In the genomic region with DNA sequence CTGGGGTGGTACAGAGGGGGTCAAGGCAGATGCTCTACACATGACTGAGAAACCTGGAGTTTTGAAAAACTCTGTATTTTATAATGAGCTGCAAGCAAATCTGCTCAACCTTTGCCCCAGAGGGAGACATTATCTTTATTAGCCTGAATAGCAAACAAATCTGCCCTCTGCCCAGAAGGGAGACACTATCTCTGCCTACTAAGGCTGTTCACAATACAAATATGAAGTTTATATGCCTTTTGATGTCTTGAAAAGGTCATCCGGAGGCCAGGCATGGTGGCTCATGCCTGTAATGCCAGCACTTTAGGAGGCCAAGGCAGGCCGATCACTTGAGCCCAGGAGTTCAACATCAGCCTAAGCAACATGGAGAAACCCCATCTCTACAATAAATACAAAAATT, we compare ENCODE assay signal across 24 cellular contexts. TPM values are rescaled to one million over a fixed set of nuclear protein-coding genes. Genes with fewer than 3 reads are reported as not detected.
"Had no signal": no experiment of that assay in that cellular context is flagged by ENCODE, and none has a peak within 500 bp of the region (broad histone marks: within the 10 kb centered on the region; RNA-seq: fewer than 3 reads in every experiment).

No MANE protein-coding gene starts in this region.

- H3K4me3 Mint-ChIP-seq: activated CD4-positive, alpha-beta memory T cell treated with anti-CD3 and anti-CD28 coated beads for 36 hours; activated CD4-positive, alpha-beta T cell treated with anti-CD3 and anti-CD28 coated beads, Interleukin-2, amount 10 ng/mL, durations not matched to agents 7 days and 5 days; activated naive CD8-positive, alpha-beta T cell treated with anti-CD3 and anti-CD28 coated beads, Interleukin-2, amount 10 ng/mL, durations not matched to agents 7 days and 5 days; activated T-cell treated with anti-CD3 and anti-CD28 coated beads, Interleukin-2, amount 50 U/mL, for 72 hours; T-helper 1 cell treated with Interleukin-12 subunit alpha and Interleukin-12 subunit beta and Interleukin-4 antibody, amounts not matched to agents 30 μg/mL and 1 μg/mL, for 36 hours had no signal

- DNase-seq: activated CD4-positive, alpha-beta memory T cell treated with anti-CD3 and anti-CD28 coated beads for 36 hours; activated CD4-positive, alpha-beta T cell treated with anti-CD3 and anti-CD28 coated beads, Interleukin-2, amount 10 ng/mL, durations not matched to agents 7 days and 5 days; activated CD4-positive, CD25-positive, alpha-beta regulatory T cell; activated gamma-delta T cell treated with Interleukin-2 at 50 U/mL for 16 hours; activated naive CD4-positive, alpha-beta T cell treated with anti-CD3 and anti-CD28 coated beads, Interleukin-2, amount 50 U/mL, for 16 hours; activated naive CD8-positive, alpha-beta T cell treated with anti-CD3 and anti-CD28 coated beads, Interleukin-2, amount 10 ng/mL, durations not matched to agents 7 days and 5 days; activated T-cell treated with anti-CD3 and anti-CD28 coated beads, Interleukin-2, amount 50 U/mL, for 72 hours; adrenal gland; anterior cingulate cortex; caudate nucleus; Karpas-422; NCI-H1092 treated with DMSO at 0.1 percent for 48 hours; NCI-H1417 treated with DMSO at 0.1 percent for 48 hours; NCI-H1694 treated with DMSO at 0.1 percent for 48 hours; NCI-H2029 treated with DMSO at 0.1 percent for 48 hours; NCI-H510A treated with DMSO at 0.1 percent for 48 hours; Right ventricle myocardium superior had no signal

- H3K4me1 ChIP-seq: breast epithelium had no signal

- H3K36me3 ChIP-seq: adrenal gland, breast epithelium, Peyer's patch had no signal

- H3K27ac Mint-ChIP-seq: activated CD4-positive, alpha-beta memory T cell treated with anti-CD3 and anti-CD28 coated beads for 36 hours; activated CD4-positive, alpha-beta T cell treated with anti-CD3 and anti-CD28 coated beads, Interleukin-2, amount 10 ng/mL, durations not matched to agents 7 days and 5 days; activated naive CD8-positive, alpha-beta T cell treated with anti-CD3 and anti-CD28 coated beads, Interleukin-2, amount 10 ng/mL, durations not matched to agents 7 days and 5 days; activated T-cell treated with anti-CD3 and anti-CD28 coated beads, Interleukin-2, amount 50 U/mL, for 72 hours; activated T-helper 2 cell treated with anti-CD3 and anti-CD28 coated beads, Interferon-gamma antibody, Interleukin-2, Interleukin-4, amounts not matched to agents 10 μg/mL and 5 μg/mL and 100 μg/mL, durations not matched to agents 14 hours and 24 hours and 36 hours; T-helper 1 cell treated with Interleukin-12 subunit alpha and Interleukin-12 subunit beta and Interleukin-4 antibody, amounts not matched to agents 30 μg/mL and 1 μg/mL, for 36 hours had no signal

- ATAC-seq: activated T-cell treated with anti-CD3 and anti-CD28 coated beads, Interleukin-2, amount 50 U/mL, for 72 hours; K562 had no signal

- H3K36me3 Mint-ChIP-seq: activated CD4-positive, alpha-beta memory T cell treated with anti-CD3 and anti-CD28 coated beads for 36 hours had no signal

- H3K27me3 ChIP-seq: adrenal gland, Peyer's patch had no signal

- H3K27ac ChIP-seq: adrenal gland, breast epithelium, RWPE1 had no signal

- H3K4me3 ChIP-seq: adrenal gland, breast epithelium, K562 had no signal

- H3K9me3 ChIP-seq: adrenal gland, breast epithelium, Peyer's patch had no signal

- H3K9me3 Mint-ChIP-seq: activated CD4-positive, alpha-beta memory T cell treated with anti-CD3 and anti-CD28 coated beads for 36 hours; activated CD4-positive, alpha-beta T cell treated with anti-CD3 and anti-CD28 coated beads, Interleukin-2, amount 10 ng/mL, durations not matched to agents 7 days and 5 days; activated naive CD8-positive, alpha-beta T cell treated with anti-CD3 and anti-CD28 coated beads, Interleukin-2, amount 10 ng/mL, durations not matched to agents 7 days and 5 days; activated T-helper 2 cell treated with anti-CD3 and anti-CD28 coated beads, Interferon-gamma antibody, Interleukin-2, Interleukin-4, amounts not matched to agents 10 μg/mL and 5 μg/mL and 100 μg/mL, durations not matched to agents 14 hours and 24 hours and 36 hours; T-helper 1 cell treated with Interleukin-12 subunit alpha and Interleukin-12 subunit beta and Interleukin-4 antibody, amounts not matched to agents 30 μg/mL and 1 μg/mL, for 36 hours had no signal

RNA-seq across cellular contexts. Expression of a gene that starts 11.0 kb away (rescaled TPM):
- total RNA-seq: MCF 10A had no signal
